8 cellular contexts compared by ENCODE assay signal in the genomic region with DNA sequence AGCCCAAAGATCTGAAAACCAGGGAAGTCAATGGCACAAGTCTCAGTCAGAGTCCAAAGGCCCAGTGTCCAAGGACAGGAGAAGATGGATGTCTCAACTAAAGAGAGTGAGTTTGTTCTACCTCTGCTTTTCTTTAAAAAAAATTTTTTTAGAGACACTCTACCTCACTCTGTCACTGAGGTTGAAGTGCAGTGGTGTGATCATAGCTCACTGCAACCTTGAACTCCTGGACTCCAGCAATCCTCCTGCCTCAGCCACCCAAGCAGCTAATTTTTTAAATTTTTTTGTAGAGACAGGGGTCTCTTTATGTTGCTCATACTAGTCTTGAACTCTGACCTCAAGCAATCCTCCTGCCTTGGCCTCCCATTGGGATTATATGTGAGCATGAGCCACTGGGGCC.
"Had no signal": no experiment of that assay in that cellular context is flagged by ENCODE, and none has a peak within 500 bp of the region (broad histone marks: within the 10 kb centered on the region; RNA-seq: fewer than 3 reads in every experiment).

No MANE protein-coding gene starts in this region.

- ATAC-seq: GM12878 had no signal

- FAIRE-seq: G401.6, GM12878, GM12891, GM12892, GM18507, GM19239 had no signal

- DNase-seq: GDM1, GF-D8 had no signal

- H3K4me3 ChIP-seq: GM12878 had no signal
